ENCODE assay signal across 1 cellular context in the genomic region with DNA sequence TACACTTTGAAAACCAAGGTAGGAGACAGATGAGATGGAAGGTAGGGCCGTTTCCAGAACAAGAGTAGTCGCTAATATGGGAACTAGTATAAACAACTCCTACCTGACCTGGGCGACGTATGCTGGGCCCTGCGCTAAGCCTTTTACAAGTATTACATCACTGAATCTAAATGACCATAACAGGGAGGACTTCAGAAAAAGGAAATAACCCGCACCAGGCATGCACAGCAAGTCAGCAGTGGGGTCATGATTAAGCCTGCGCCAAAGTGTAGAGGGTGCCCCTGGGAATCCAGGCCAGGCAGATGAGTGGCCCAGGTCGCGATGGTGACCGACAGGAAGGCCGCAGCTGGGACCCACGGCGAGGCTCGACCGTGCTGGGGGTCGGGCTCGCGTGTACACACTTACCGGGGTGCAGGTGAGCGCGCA.
A peak's percentile ranks its signal among the peaks of the same experiment; 100 is the strongest.
TF ChIP-seq lines count a peak whose summit lies in the region.

No MANE protein-coding gene starts in this region.

TF ChIP-seq in GM12878, 131 proteins besides CTCF, POLR2A, EP300 and RAD21:
- TF ChIP-seq, protein P1, sequence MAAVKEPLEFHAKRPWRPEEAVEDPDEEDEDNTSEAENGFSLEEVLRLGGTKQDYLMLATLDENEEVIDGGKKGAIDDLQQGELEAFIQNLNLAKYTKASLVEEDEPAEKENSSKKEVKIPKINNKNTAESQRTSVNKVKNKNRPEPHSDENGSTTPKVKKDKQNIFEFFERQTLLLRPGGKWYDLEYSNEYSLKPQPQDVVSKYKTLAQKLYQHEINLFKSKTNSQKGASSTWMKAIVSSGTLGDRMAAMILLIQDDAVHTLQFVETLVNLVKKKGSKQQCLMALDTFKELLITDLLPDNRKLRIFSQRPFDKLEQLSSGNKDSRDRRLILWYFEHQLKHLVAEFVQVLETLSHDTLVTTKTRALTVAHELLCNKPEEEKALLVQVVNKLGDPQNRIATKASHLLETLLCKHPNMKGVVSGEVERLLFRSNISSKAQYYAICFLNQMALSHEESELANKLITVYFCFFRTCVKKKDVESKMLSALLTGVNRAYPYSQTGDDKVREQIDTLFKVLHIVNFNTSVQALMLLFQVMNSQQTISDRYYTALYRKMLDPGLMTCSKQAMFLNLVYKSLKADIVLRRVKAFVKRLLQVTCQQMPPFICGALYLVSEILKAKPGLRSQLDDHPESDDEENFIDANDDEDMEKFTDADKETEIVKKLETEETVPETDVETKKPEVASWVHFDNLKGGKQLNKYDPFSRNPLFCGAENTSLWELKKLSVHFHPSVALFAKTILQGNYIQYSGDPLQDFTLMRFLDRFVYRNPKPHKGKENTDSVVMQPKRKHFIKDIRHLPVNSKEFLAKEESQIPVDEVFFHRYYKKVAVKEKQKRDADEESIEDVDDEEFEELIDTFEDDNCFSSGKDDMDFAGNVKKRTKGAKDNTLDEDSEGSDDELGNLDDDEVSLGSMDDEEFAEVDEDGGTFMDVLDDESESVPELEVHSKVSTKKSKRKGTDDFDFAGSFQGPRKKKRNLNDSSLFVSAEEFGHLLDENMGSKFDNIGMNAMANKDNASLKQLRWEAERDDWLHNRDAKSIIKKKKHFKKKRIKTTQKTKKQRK (IDR thresholded peaks at IDR 0.05; ENCODE audit: low read depth, low read length), result no peak
- no peak for TF ChIP-seq KDM1A (IDR thresholded peaks at IDR 0.05; ENCODE audit: borderline replicate concordance)
- TF ChIP-seq ATF7 (IDR thresholded peaks at IDR 0.05; ENCODE audit: low read depth), result peak; percentile 19; the same call in 1 of the 2 replicates
- TF ChIP-seq ESRRA (IDR thresholded peaks at IDR 0.05; ENCODE audit: low read length), result no peak
- peak in 1 of 2 experiments; percentile 68; a peak in 2 of 4 replicates for TF ChIP-seq SRF (IDR thresholded peaks at IDR 0.05; ENCODE audit: low read depth in 2 of 2, low read length in 2 of 2)
- peak; percentile 46 for TF ChIP-seq HDGF (IDR thresholded peaks at IDR 0.05)
